ENCODE assay signal across 35 cellular contexts in the genomic region with DNA sequence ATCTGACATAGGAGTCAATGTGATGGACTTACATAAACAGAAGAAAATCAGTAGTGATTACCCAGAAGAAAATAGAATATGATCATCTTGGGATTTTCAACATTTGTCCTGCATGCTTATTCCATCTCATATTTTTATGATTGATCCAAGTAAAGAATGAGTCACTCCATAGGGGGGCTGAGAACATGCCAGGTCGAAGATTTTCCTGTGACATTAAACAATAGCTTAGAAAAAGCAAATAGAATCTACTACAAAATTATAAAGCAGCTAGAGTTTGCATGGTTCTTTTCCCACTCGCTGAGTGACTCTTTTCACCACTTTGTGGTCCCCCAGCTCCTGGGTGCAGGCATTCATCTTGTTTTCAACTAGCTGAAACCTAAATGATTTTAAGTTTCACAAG. TPM values are rescaled to one million over a fixed set of nuclear protein-coding genes. Genes with fewer than 3 reads are reported as not detected.
"Had no signal": no experiment of that assay in that cellular context is flagged by ENCODE, and none has a peak within 500 bp of the region (broad histone marks: within the 10 kb centered on the region; RNA-seq: fewer than 3 reads in every experiment).

No MANE protein-coding gene starts in this region.

- H3K9me3 ChIP-seq: ascending aorta had no signal

- DNase-seq: activated B cell treated with CpG ODN at 0.5 μM for 24 hours; activated CD4-positive, alpha-beta memory T cell treated with anti-CD3 and anti-CD28 coated beads for 36 hours; activated CD4-positive, alpha-beta T cell treated with anti-CD3 and anti-CD28 coated beads for 4 hours; activated CD4-positive, alpha-beta T cell treated with anti-CD3 and anti-CD28 coated beads, Interleukin-2, amount 10 ng/mL, durations not matched to agents 24 days and 14 days; activated CD4-positive, alpha-beta T cell treated with anti-CD3 and anti-CD28 coated beads, Interleukin-2, amount 50 U/mL, for 1 hour; activated CD4-positive, alpha-beta T cell treated with anti-CD3 and anti-CD28 coated beads, Interleukin-2, amount 50 U/mL, for 4 hours; activated CD4-positive, CD25-positive, alpha-beta regulatory T cell treated with anti-CD3 and anti-CD28 coated beads, Interleukin-2, amount 50 U/mL, for 72 hours; activated CD8-positive, alpha-beta memory T cell treated with anti-CD3 and anti-CD28 coated beads, Interleukin-2, amount 50 U/mL, for 4 hours; activated CD8-positive, alpha-beta T cell treated with anti-CD3 and anti-CD28 coated beads for 36 hours; activated effector memory CD4-positive, alpha-beta T cell treated with anti-CD3 and anti-CD28 coated beads, Interleukin-2, amount 50 U/mL, for 16 hours; activated gamma-delta T cell treated with Interleukin-2 at 50 U/mL for 16 hours; activated naive CD4-positive, alpha-beta T cell; activated naive CD4-positive, alpha-beta T cell treated with anti-CD3 and anti-CD28 coated beads, Interleukin-2, amount 10 ng/mL, durations not matched to agents 7 days and 5 days; activated naive CD8-positive, alpha-beta T cell treated with anti-CD3 and anti-CD28 coated beads, Interleukin-2, amount 10 ng/mL, durations not matched to agents 7 days and 5 days; activated naive CD8-positive, alpha-beta T cell treated with anti-CD3 and anti-CD28 coated beads, Interleukin-2, amount 50 U/mL, for 24 hours; activated T-cell treated with anti-CD3 and anti-CD28 coated beads for 4 hours; activated T-cell treated with anti-CD3 and anti-CD28 coated beads, Interleukin-2, amount 50 U/mL, for 1 hour; activated T-cell treated with anti-CD3 and anti-CD28 coated beads, Interleukin-2, amount 50 U/mL, for 4 hours; activated T-cell treated with anti-CD3 and anti-CD28 coated beads, Interleukin-2, amount 50 U/mL, for 72 hours; amygdala; anterior cingulate cortex; caudate nucleus; cerebellar nuclear complex; T-helper 2 cell; T-helper 9 cell had no signal

- H3K27ac ChIP-seq: cardiac muscle cell, VCaP had no signal

- H3K4me3 ChIP-seq: ascending aorta, cardiac muscle cell had no signal

- H3K36me3 ChIP-seq: ascending aorta, cardiac muscle cell had no signal

- H3K27me3 ChIP-seq: ascending aorta, cardiac muscle cell had no signal

- ATAC-seq: activated CD8-positive, alpha-beta T cell treated with anti-CD3 and anti-CD28 coated beads for 36 hours; activated naive CD8-positive, alpha-beta T cell treated with anti-CD3 and anti-CD28 coated beads, Interleukin-2, amount 50 U/mL, for 24 hours; activated T-cell treated with anti-CD3 and anti-CD28 coated beads, Interleukin-2, amount 50 U/mL, for 4 hours; activated T-cell treated with anti-CD3 and anti-CD28 coated beads, Interleukin-2, amount 50 U/mL, for 72 hours; activated T-helper 17 cell treated with anti-CD3 and anti-CD28 coated beads, Interleukin-2, amount 50 U/mL, for 72 hours had no signal

- FAIRE-seq: bronchial epithelial cell, TTC549 had no signal

RNA-seq across cellular contexts. Expression of a gene that starts 56.3 kb away (rescaled TPM):
- total RNA-seq: activated B cell treated with CpG ODN at 0.5 μM for 24 hours; activated CD4-positive, alpha-beta memory T cell treated with anti-CD3 and anti-CD28 coated beads for 36 hours; activated CD4-positive, alpha-beta T cell treated with anti-CD3 and anti-CD28 coated beads, Interleukin-2, amount 10 ng/mL, durations not matched to agents 24 days and 14 days; activated CD8-positive, alpha-beta memory T cell treated with anti-CD3 and anti-CD28 coated beads for 36 hours; activated CD8-positive, alpha-beta T cell treated with anti-CD3 and anti-CD28 coated beads for 36 hours; activated naive CD8-positive, alpha-beta T cell treated with anti-CD3 and anti-CD28 coated beads, Interleukin-2, amount 10 ng/mL, durations not matched to agents 7 days and 5 days; activated T-cell treated with anti-CD3 and anti-CD28 coated beads, Interleukin-2, amount 50 U/mL, for 4 hours; activated T-cell treated with anti-CD3 and anti-CD28 coated beads, Interleukin-2, amount 50 U/mL, for 72 hours; activated T-helper 1 cell treated with anti-CD3 and anti-CD28 coated beads, Interleukin-12 subunit alpha, Interleukin-12 subunit beta, Interleukin-2, Interleukin-4 antibody, amounts not matched to agents 30 ng/mL and 10 ng/mL and 1 ng/mL, durations not matched to agents 14 hours and 24 hours and 36 hours; activated T-helper 17 cell treated with anti-CD3 and anti-CD28 coated beads, Interleukin-2, amount 50 U/mL, for 72 hours; ascending aorta; bronchial epithelial cell; cardiac muscle cell; chondrocyte had no signal
- polyA plus RNA-seq: adipose tissue had no signal
